In genomic region chr5:150589791-150590601, GRCh38 we compare ENCODE assay signal across 2 cellular contexts.
A peak's percentile ranks its signal among the peaks of the same experiment; 100 is the strongest.
TF ChIP-seq lines count a peak whose summit lies in the region.

No MANE protein-coding gene starts in this region.

TF ChIP-seq in GM12878, 131 proteins besides CTCF, POLR2A, EP300 and RAD21 (continues in another document):
- peak; percentile 78 for TF ChIP-seq RELB (IDR thresholded peaks at IDR 0.05; ENCODE audit: low read depth)
- TF ChIP-seq MYC (IDR thresholded peaks at IDR 0.05; ENCODE audit: insufficient read depth, insufficient read length, insufficient replicate concordance, low read length, severe bottlenecking), result no peak
- 0 out of 2 replicates have a peak, but pooled peaks have one; percentile 26 for TF ChIP-seq ATF7 (IDR thresholded peaks at IDR 0.05; ENCODE audit: low read depth)
- TF ChIP-seq, protein P1, sequence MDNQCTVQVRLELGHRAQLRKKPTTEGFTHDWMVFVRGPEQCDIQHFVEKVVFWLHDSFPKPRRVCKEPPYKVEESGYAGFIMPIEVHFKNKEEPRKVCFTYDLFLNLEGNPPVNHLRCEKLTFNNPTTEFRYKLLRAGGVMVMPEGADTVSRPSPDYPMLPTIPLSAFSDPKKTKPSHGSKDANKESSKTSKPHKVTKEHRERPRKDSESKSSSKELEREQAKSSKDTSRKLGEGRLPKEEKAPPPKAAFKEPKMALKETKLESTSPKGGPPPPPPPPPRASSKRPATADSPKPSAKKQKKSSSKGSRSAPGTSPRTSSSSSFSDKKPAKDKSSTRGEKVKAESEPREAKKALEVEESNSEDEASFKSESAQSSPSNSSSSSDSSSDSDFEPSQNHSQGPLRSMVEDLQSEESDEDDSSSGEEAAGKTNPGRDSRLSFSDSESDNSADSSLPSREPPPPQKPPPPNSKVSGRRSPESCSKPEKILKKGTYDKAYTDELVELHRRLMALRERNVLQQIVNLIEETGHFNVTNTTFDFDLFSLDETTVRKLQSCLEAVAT (IDR thresholded peaks at IDR 0.05), result peak; percentile 45
- no peak for TF ChIP-seq NFIC (IDR thresholded peaks at IDR 0.05; ENCODE audit: low read depth, low read length)
- TF ChIP-seq PAX5 (IDR thresholded peaks at IDR 0.05; ENCODE audit: borderline replicate concordance, low read depth, low read length), result 0 out of 2 replicates have a peak, but pooled peaks have one; percentile 25
- no peak for TF ChIP-seq STAT1 (conservative IDR thresholded peaks at IDR 0.05)
- TF ChIP-seq HDGF (IDR thresholded peaks at IDR 0.05), result no peak
- TF ChIP-seq RELA (IDR thresholded peaks at IDR 0.05; ENCODE audit: borderline replicate concordance, partially characterized antibody), result peak; percentile 73
- TF ChIP-seq SMARCA5 (IDR thresholded peaks at IDR 0.05), result peak; percentile 99
- TF ChIP-seq NR2C1 (IDR thresholded peaks at IDR 0.05), result no peak
- 0 out of 2 replicates have a peak, but pooled peaks have one; percentile 22 for TF ChIP-seq NBN (IDR thresholded peaks at IDR 0.05)
- no peak for TF ChIP-seq YBX1 (IDR thresholded peaks at IDR 0.05)
- no peak for TF ChIP-seq ATF2 (IDR thresholded peaks at IDR 0.05; ENCODE audit: low read length)
- TF ChIP-seq RB1 (IDR thresholded peaks at IDR 0.05; ENCODE audit: borderline replicate concordance), result no peak
- no peak for TF ChIP-seq CBFB (IDR thresholded peaks at IDR 0.05; ENCODE audit: low read depth)
- TF ChIP-seq NFXL1 (IDR thresholded peaks at IDR 0.05; ENCODE audit: borderline replicate concordance), result peak; percentile 94
- TF ChIP-seq, protein P2, sequence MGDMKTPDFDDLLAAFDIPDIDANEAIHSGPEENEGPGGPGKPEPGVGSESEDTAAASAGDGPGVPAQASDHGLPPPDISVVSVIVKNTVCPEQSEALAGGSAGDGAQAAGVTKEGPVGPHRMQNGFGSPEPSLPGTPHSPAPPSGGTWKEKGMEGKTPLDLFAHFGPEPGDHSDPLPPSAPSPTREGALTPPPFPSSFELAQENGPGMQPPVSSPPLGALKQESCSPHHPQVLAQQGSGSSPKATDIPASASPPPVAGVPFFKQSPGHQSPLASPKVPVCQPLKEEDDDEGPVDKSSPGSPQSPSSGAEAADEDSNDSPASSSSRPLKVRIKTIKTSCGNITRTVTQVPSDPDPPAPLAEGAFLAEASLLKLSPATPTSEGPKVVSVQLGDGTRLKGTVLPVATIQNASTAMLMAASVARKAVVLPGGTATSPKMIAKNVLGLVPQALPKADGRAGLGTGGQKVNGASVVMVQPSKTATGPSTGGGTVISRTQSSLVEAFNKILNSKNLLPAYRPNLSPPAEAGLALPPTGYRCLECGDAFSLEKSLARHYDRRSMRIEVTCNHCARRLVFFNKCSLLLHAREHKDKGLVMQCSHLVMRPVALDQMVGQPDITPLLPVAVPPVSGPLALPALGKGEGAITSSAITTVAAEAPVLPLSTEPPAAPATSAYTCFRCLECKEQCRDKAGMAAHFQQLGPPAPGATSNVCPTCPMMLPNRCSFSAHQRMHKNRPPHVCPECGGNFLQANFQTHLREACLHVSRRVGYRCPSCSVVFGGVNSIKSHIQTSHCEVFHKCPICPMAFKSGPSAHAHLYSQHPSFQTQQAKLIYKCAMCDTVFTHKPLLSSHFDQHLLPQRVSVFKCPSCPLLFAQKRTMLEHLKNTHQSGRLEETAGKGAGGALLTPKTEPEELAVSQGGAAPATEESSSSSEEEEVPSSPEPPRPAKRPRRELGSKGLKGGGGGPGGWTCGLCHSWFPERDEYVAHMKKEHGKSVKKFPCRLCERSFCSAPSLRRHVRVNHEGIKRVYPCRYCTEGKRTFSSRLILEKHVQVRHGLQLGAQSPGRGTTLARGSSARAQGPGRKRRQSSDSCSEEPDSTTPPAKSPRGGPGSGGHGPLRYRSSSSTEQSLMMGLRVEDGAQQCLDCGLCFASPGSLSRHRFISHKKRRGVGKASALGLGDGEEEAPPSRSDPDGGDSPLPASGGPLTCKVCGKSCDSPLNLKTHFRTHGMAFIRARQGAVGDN (IDR thresholded peaks at IDR 0.05), result peak; percentile 22; the same call in 1 of the 2 replicates
- no peak for TF ChIP-seq KLF5 (IDR thresholded peaks at IDR 0.05; ENCODE audit: partially characterized antibody)
- TF ChIP-seq KAT2A (conservative IDR thresholded peaks at IDR 0.05; ENCODE audit: control insufficient read depth, low read depth, low read length), result no peak
- TF ChIP-seq YY1 (IDR thresholded peaks at IDR 0.05; ENCODE audit: low read depth, low read length), result 0 out of 2 replicates have a peak, but pooled peaks have one; percentile 5
- no peak for TF ChIP-seq CBX5 (IDR thresholded peaks at IDR 0.05; ENCODE audit: low read depth)
- TF ChIP-seq ZNF217 (IDR thresholded peaks at IDR 0.05), result 0 out of 2 replicates have a peak, but pooled peaks have one; percentile 31
- no peak; the same call in 1 of the 2 replicates for TF ChIP-seq JUNB (IDR thresholded peaks at IDR 0.05)
- TF ChIP-seq HCFC1 (IDR thresholded peaks at IDR 0.05; ENCODE audit: low read length), result no peak
- no peak for TF ChIP-seq ZNF622 (IDR thresholded peaks at IDR 0.05)
- TF ChIP-seq FOXK2 (IDR thresholded peaks at IDR 0.05), result no peak
- TF ChIP-seq SMC3 (IDR thresholded peaks at IDR 0.05; ENCODE audit: borderline replicate concordance, low read length), result peak; percentile 42; the same call in 1 of the 2 replicates

TF ChIP-seq in liver, 16 proteins besides CTCF, POLR2A, EP300 and RAD21 (continued from another document):
- TF ChIP-seq, protein P3, sequence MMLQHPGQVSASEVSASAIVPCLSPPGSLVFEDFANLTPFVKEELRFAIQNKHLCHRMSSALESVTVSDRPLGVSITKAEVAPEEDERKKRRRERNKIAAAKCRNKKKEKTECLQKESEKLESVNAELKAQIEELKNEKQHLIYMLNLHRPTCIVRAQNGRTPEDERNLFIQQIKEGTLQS (IDR thresholded peaks at IDR 0.05), result no peak
- peak; percentile 57 to 58 for TF ChIP-seq RXRA (IDR thresholded peaks at IDR 0.05)
- TF ChIP-seq HNF4G (IDR thresholded peaks at IDR 0.05), result no peak
- TF ChIP-seq YY1 (IDR thresholded peaks at IDR 0.05), result peak; percentile 13
- peak; percentile 68 for TF ChIP-seq NR2F2 (IDR thresholded peaks at IDR 0.05)
- no peak for TF ChIP-seq FOXA2 (IDR thresholded peaks at IDR 0.05)
- TF ChIP-seq, protein P4, sequence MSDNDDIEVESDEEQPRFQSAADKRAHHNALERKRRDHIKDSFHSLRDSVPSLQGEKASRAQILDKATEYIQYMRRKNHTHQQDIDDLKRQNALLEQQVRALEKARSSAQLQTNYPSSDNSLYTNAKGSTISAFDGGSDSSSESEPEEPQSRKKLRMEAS (IDR thresholded peaks at IDR 0.05), result peak; percentile 3
- TF ChIP-seq FOXA1 (IDR thresholded peaks at IDR 0.05), result no peak
